In genomic region chr10:6140965-6141295, GRCh38 we compare ENCODE assay signal across 9 cellular contexts. TPM values are rescaled to one million over a fixed set of nuclear protein-coding genes. Genes with fewer than 3 reads are reported as not detected.
DNase-seq lines count a peak whose midpoint lies in the region; ATAC-seq and TF ChIP-seq lines count a peak whose summit lies in the region.
"Had no signal": no experiment of that assay in that cellular context is flagged by ENCODE, and none has a peak within 500 bp of the region (broad histone marks: within the 10 kb centered on the region; RNA-seq: fewer than 3 reads in every experiment).

No MANE protein-coding gene starts in this region.

- H3K27me3 Mint-ChIP-seq in CD4-positive, alpha-beta memory T cell = no peaks in the 10 kb centered on the region
- no peaks in the 10 kb centered on the region for H3K27me3 Mint-ChIP-seq in activated T-helper 17 cell treated with anti-CD3 and anti-CD28 coated beads, Interleukin-2, amount 50 U/mL, for 72 hours
- peaks cover 0 to 5% of the 10 kb centered on the region in 2 donors for H3K27me3 Mint-ChIP-seq in natural killer cell (ENCODE audit: low read depth in 2 of 2)

- peaks cover 59% of the 10 kb centered on the region for H3K4me1 ChIP-seq in CD4-positive, alpha-beta memory T cell (ENCODE audit: insufficient read depth, low read length)

- peaks cover 0 to 6% of the 10 kb centered on the region in 2 donors for H3K36me3 Mint-ChIP-seq in CD4-positive, alpha-beta memory T cell
- peaks cover 32% of the 10 kb centered on the region for H3K36me3 Mint-ChIP-seq in activated T-helper 17 cell treated with anti-CD3 and anti-CD28 coated beads, Interleukin-2, amount 50 U/mL, for 72 hours (ENCODE audit: low read depth)
- H3K36me3 Mint-ChIP-seq in natural killer cell = no peaks in the 10 kb centered on the region

- peak overlapping the region; percentile 57 for H3K27ac ChIP-seq in CD4-positive, alpha-beta memory T cell (ENCODE audit: low read depth, low read length)

- peak overlapping the region; percentile 89 to 99 (median 95) for H3K4me3 Mint-ChIP-seq in CD4-positive, alpha-beta memory T cell
- H3K4me3 Mint-ChIP-seq in activated T-helper 17 cell treated with anti-CD3 and anti-CD28 coated beads, Interleukin-2, amount 50 U/mL, for 72 hours = peak overlapping the region; percentile 83
- H3K4me3 Mint-ChIP-seq in natural killer cell = peak overlapping the region; percentile 25

- H3K4me3 ChIP-seq in CD4-positive, alpha-beta memory T cell (ENCODE audit: low read length in 2 of 2) = peak overlapping the region; percentile 46 to 95

- H3K9me3 ChIP-seq in CD4-positive, alpha-beta memory T cell (ENCODE audit: control insufficient read depth in 1 of 2, low read length in 2 of 2) = no peaks in the 10 kb centered on the region

- TF ChIP-seq CTCF in natural killer cell (IDR thresholded peaks at IDR 0.05) = no peak

- CTCF ChIA-PET in CD4-positive, alpha-beta memory T cell (lab: Charles Lee; ENCODE audit: partially characterized antibody) = interaction anchor here (1.8 to 2.8 kb wide), 2 partner anchors 61 to 261 kb away, joined by 5 to 10 read pairs; partner anchors contain the start of gene PFKFB3

- H3K27ac Mint-ChIP-seq in CD4-positive, alpha-beta memory T cell = peak overlapping the region; percentile 89 to 96 (median 95)
- peak overlapping the region; percentile 97 for H3K27ac Mint-ChIP-seq in activated T-helper 17 cell treated with anti-CD3 and anti-CD28 coated beads, Interleukin-2, amount 50 U/mL, for 72 hours
- no peak overlapping the region for H3K27ac Mint-ChIP-seq in natural killer cell

- intact Hi-C loops in CD4-positive, alpha-beta memory T cell (cut with micrococcal nuclease) = no loop called here
- intact Hi-C loops in natural killer cell (cut with micrococcal nuclease) = loop anchor here (10.0 kb wide), 1 partner anchor 126 kb away; no protein-coding TSS in a partner anchor

- no peaks in the 10 kb centered on the region for H3K36me3 ChIP-seq in CD4-positive, alpha-beta memory T cell (ENCODE audit: insufficient read depth, low read length)

- H3K27me3 ChIP-seq in CD4-positive, alpha-beta memory T cell (ENCODE audit: insufficient read depth, low read length) = no peaks in the 10 kb centered on the region

- no peak for DNase-seq in CD4-positive, alpha-beta memory T cell
- no peak for DNase-seq in natural killer cell
- no peak for DNase-seq in NCI-H146 (lab: John Stamatoyannopoulos, UW)
- no peak for DNase-seq in NCI-H1048 (lab: John Stamatoyannopoulos, UW)
- DNase-seq in NCI-H1092 (lab: John Stamatoyannopoulos, UW) = no peak
- DNase-seq in NCI-H226 = no peak
- DNase-seq: effector CD8-positive, alpha-beta T cell had no signal

- H3K9me3 Mint-ChIP-seq in CD4-positive, alpha-beta memory T cell = no peaks in the 10 kb centered on the region
- H3K9me3 Mint-ChIP-seq in activated T-helper 17 cell treated with anti-CD3 and anti-CD28 coated beads, Interleukin-2, amount 50 U/mL, for 72 hours = no peaks in the 10 kb centered on the region
- H3K9me3 Mint-ChIP-seq in natural killer cell = no peaks in the 10 kb centered on the region

- POLR2A ChIA-PET in CD4-positive, alpha-beta memory T cell (lab: Charles Lee; ENCODE audit: partially characterized antibody) = interaction anchor here (0.8 to 2.3 kb wide), 5 partner anchors 11 to 261 kb away, joined by 3 to 13 read pairs (median 3); partner anchors contain the start of gene PFKFB3

- H3K4me1 Mint-ChIP-seq in CD4-positive, alpha-beta memory T cell = peaks cover 37 to 77% (median 53%) of the 10 kb centered on the region in 4 donors
- peaks cover 42% of the 10 kb centered on the region for H3K4me1 Mint-ChIP-seq in activated T-helper 17 cell treated with anti-CD3 and anti-CD28 coated beads, Interleukin-2, amount 50 U/mL, for 72 hours
- peaks cover 16 to 21% of the 10 kb centered on the region in 2 donors for H3K4me1 Mint-ChIP-seq in natural killer cell

- ATAC-seq in GM21825 (IDR thresholded peaks at IDR 0.05; ENCODE audit: unreplicated experiment) (peak; percentile 2), natural killer cell (no peak)
- ATAC-seq in activated T-helper 17 cell treated with anti-CD3 and anti-CD28 coated beads, Interleukin-2, amount 50 U/mL, for 72 hours (replicated peaks) = peak; percentile 3

RNA-seq across cellular contexts. Expression of gene RBM17, which starts 52.1 kb away (rescaled TPM):
- 100 to 1,000 TPM; 117 to 125 TPM for total RNA-seq in CD4-positive, alpha-beta memory T cell
- polyA plus RNA-seq in CD4-positive, alpha-beta memory T cell = 100 to 1,000 TPM in 1 of 2 donors, 10 to 100 TPM in 1; 46.3 to 104 TPM
- total RNA-seq in activated T-helper 17 cell treated with anti-CD3 and anti-CD28 coated beads, Interleukin-2, amount 50 U/mL, for 72 hours = 100 to 1,000 TPM; 157 to 253 TPM
- 100 to 1,000 TPM; 120 to 147 (median 147) TPM for total RNA-seq in natural killer cell

Comparison
In these comparisons a context has a peak if more than half of its experiments do, and no peak if none do; other contexts are left out.
1. H3K27ac Mint-ChIP-seq: peak in CD4-positive, alpha-beta memory T cell (7 of 7) and activated T-helper 17 cell treated with anti-CD3 and anti-CD28 coated beads, Interleukin-2, amount 50 U/mL, for 72 hours (single experiment); none in natural killer cell (0 of 2).
2. H3K4me3 Mint-ChIP-seq: peak in every context shown above with its lines; median percentile 95 in CD4-positive, alpha-beta memory T cell; 83 in activated T-helper 17 cell treated with anti-CD3 and anti-CD28 coated beads, Interleukin-2, amount 50 U/mL, for 72 hours; 25 in natural killer cell.
3. ATAC-seq: peak in GM21825 (single experiment) and activated T-helper 17 cell treated with anti-CD3 and anti-CD28 coated beads, Interleukin-2, amount 50 U/mL, for 72 hours (single experiment); none in natural killer cell (0 of 3).